In the genomic region with DNA sequence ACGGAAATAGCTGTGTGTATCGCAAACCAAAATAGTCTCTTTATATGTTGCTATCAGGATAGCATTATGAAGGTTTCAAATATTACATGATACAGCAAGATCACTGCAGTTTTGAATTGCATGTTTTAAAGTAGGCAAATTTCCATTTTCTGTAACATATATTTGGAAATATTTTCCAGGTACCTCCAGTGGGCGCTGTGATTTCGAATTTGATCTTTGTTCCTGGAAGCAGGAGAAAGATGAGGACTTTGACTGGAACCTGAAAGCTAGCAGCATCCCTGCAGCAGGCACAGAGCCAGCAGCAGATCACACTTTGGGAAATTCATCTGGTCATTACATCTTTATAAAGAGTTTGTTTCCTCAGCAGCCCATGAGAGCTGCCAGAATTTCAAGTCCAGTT, we compare ENCODE assay signal across 13 cellular contexts.
DNase-seq lines count a peak whose midpoint lies in the region; ATAC-seq, FAIRE-seq and TF ChIP-seq lines count a peak whose summit lies in the region.
"Had no signal": no experiment of that assay in that cellular context is flagged by ENCODE, and none has a peak within 500 bp of the region (broad histone marks: within the 10 kb centered on the region; RNA-seq: fewer than 3 reads in every experiment).

No MANE protein-coding gene starts in this region.

- H3K9ac ChIP-seq in HepG2 (ENCODE audit: insufficient read depth, low read depth, low read length) (no peak overlapping the region), mesenchymal stem cell (ENCODE audit: low read length) (no peak overlapping the region)

- H3K4me2 ChIP-seq in HepG2 (ENCODE audit: low read depth, low read length) (no peak overlapping the region), mesenchymal stem cell (ENCODE audit: low read length, poor library complexity, severe bottlenecking) (no peak overlapping the region)

- no peak overlapping the region for H3K4ac ChIP-seq in mesenchymal stem cell (ENCODE audit: low read depth in 1 of 2, low read length in 2 of 2)

- no peak for TF ChIP-seq EP300 in HepG2 (IDR thresholded peaks at IDR 0.05; ENCODE audit: low read depth in 2 of 2, low read length in 2 of 2)
- no peak for TF ChIP-seq EP300 in HepG2 (CRISPR knock-in tag; IDR thresholded peaks at IDR 0.05; ENCODE audit: borderline replicate concordance)

- H4K20me1 ChIP-seq in HepG2 (ENCODE audit: insufficient read depth, low read length) = no peaks in the 10 kb centered on the region

- H3K4me3 Mint-ChIP-seq in HFFc6 = no peak overlapping the region
- H3K4me3 Mint-ChIP-seq in activated T-helper 17 cell treated with anti-CD3 and anti-CD28 coated beads, Interleukin-2, amount 50 U/mL, for 72 hours = no peak overlapping the region
- H3K4me3 Mint-ChIP-seq: CD4-positive, CD25-positive, alpha-beta regulatory T cell; stimulated activated naive CD8-positive, alpha-beta T cell treated with anti-CD3 and anti-CD28 coated beads, Interleukin-15, Interleukin-2, amounts not matched to agents 100 ng/mL and 50 ng/mL, for 24 hours had no signal

- H3K4me1 ChIP-seq in HepG2 (ENCODE audit: insufficient read depth, low read length) (no peaks in the 10 kb centered on the region), mesenchymal stem cell (ENCODE audit: control insufficient read depth, insufficient read depth, low read depth, low read length) (no peaks in the 10 kb centered on the region)

- intact Hi-C loops in HepG2 (cut with micrococcal nuclease; ENCODE audit: unreplicated experiment) = loop anchor here (10.0 kb wide), 1 partner anchor 437 kb away; no protein-coding TSS in a partner anchor

- DNase-seq in AG09319 (ENCODE audit: extremely low read depth, low read depth) (no peak), HFFc6 (no peak), brain microvascular endothelial cell (no peak), HepG2 (ENCODE audit: low spot score) (peak; percentile 4), mesenchymal stem cell (no peak), DMS114 treated with DMSO at 0.1 percent for 48 hours (lab: John Stamatoyannopoulos, UW; ENCODE audit: unreplicated experiment) (no peak)
- DNase-seq: activated CD8-positive, alpha-beta memory T cell treated with anti-CD3 and anti-CD28 coated beads, Interleukin-2, amount 50 U/mL, for 48 hours; CD4-positive, CD25-positive, alpha-beta regulatory T cell; dorsolateral prefrontal cortex; NCI-H510A treated with DMSO at 0.1 percent for 48 hours had no signal

- no peaks in the 10 kb centered on the region for H3K79me1 ChIP-seq in mesenchymal stem cell (replicated peaks; ENCODE audit: low read length, poor library complexity, severe bottlenecking)

- no peak overlapping the region for H2BK5ac ChIP-seq in mesenchymal stem cell (ENCODE audit: low read depth, low read length, poor library complexity, severe bottlenecking)

- H3K36me3 ChIP-seq in brain microvascular endothelial cell (replicated peaks) (no peaks in the 10 kb centered on the region), HepG2 (replicated peaks in 1 of 2; ENCODE audit: control insufficient read depth in 1 of 2, insufficient read depth in 2 of 2, low read length in 2 of 2) (no peaks in the 10 kb centered on the region), mesenchymal stem cell (ENCODE audit: control insufficient read depth in 1 of 2, insufficient read depth in 2 of 2, low read depth in 1 of 2, low read length in 2 of 2) (no peaks in the 10 kb centered on the region)

- no peak overlapping the region for H2BK120ac ChIP-seq in mesenchymal stem cell (ENCODE audit: low read depth, low read length)

- no peak for TF ChIP-seq RAD21 in HepG2 (CRISPR knock-in tag; IDR thresholded peaks at IDR 0.05)

- H4K8ac ChIP-seq in mesenchymal stem cell (ENCODE audit: low read length) = no peak overlapping the region

- TF ChIP-seq CTCF in AG09319 (IDR thresholded peaks at IDR 0.05; ENCODE audit: low read depth, low read length) = peak; percentile 11; the same call in 1 of the 2 replicates
- TF ChIP-seq CTCF in HFFc6 (IDR thresholded peaks at IDR 0.05) = peak; percentile 47
- peak; percentile 38 for TF ChIP-seq CTCF in brain microvascular endothelial cell (IDR thresholded peaks at IDR 0.05; ENCODE audit: low read depth, low read length, missing control alignments)
- TF ChIP-seq CTCF in HepG2 (CRISPR knock-in tag; IDR thresholded peaks at IDR 0.05) = peak; percentile 45

- no peak overlapping the region for H3K23ac ChIP-seq in mesenchymal stem cell (ENCODE audit: low read length in 2 of 2)

- no peaks in the 10 kb centered on the region for H3K4me1 Mint-ChIP-seq in HFFc6 (ENCODE audit: low read depth)
- H3K4me1 Mint-ChIP-seq in activated T-helper 17 cell treated with anti-CD3 and anti-CD28 coated beads, Interleukin-2, amount 50 U/mL, for 72 hours = no peaks in the 10 kb centered on the region
- H3K4me1 Mint-ChIP-seq: CD4-positive, CD25-positive, alpha-beta regulatory T cell had no signal

- POLR2A ChIA-PET in HepG2 (lab: Yijun Ruan, JAX) = no interaction called here

- no peak overlapping the region for H2BK15ac ChIP-seq in mesenchymal stem cell (ENCODE audit: low read depth, poor library complexity, severe bottlenecking)

- BruUV-seq in HepG2 (replicated peaks; lab: Mats Ljungman, UMichigan) = no TSS peak

- H3K27me3 ChIP-seq in brain microvascular endothelial cell (replicated peaks) (no peaks in the 10 kb centered on the region), HepG2 (ENCODE audit: control insufficient read depth in 1 of 2, insufficient read depth in 2 of 2, low read length in 2 of 2) (no peaks in the 10 kb centered on the region), mesenchymal stem cell (ENCODE audit: control insufficient read depth in 1 of 2, insufficient read depth in 1 of 2, low read length in 2 of 2) (no peaks in the 10 kb centered on the region)

- H2AFZ ChIP-seq in HepG2 (ENCODE audit: low read length) (no peak overlapping the region), mesenchymal stem cell (ENCODE audit: low read depth, low read length) (no peak overlapping the region)

- in situ Hi-C loops in brain microvascular endothelial cell (cut with HindIII; ENCODE audit: low pct_ligation_motif_present, low sequenced_read_pairs) (no loop called here), HepG2 (cut with HindIII; ENCODE audit: extremely low pct_ligation_motif_present, low pct_unique_long_range_greater_than_20kb) (no loop called here)

- no peak overlapping the region for H3K18ac ChIP-seq in mesenchymal stem cell (ENCODE audit: low read depth in 1 of 2, low read length in 2 of 2)

- no peaks in the 10 kb centered on the region for H3K79me2 ChIP-seq in HepG2 (ENCODE audit: insufficient read depth, low read length)

- H3K9me3 Mint-ChIP-seq in HFFc6 = peaks cover 8% of the 10 kb centered on the region; the same call in 1 of the 2 replicates
- peaks cover 5% of the 10 kb centered on the region for H3K9me3 Mint-ChIP-seq in activated T-helper 17 cell treated with anti-CD3 and anti-CD28 coated beads, Interleukin-2, amount 50 U/mL, for 72 hours
- H3K9me3 Mint-ChIP-seq: stimulated activated naive CD8-positive, alpha-beta T cell treated with anti-CD3 and anti-CD28 coated beads, Interleukin-15, Interleukin-2, amounts not matched to agents 100 ng/mL and 50 ng/mL, for 24 hours had no signal

- CTCF ChIA-PET in HepG2 (lab: Yijun Ruan, JAX; ENCODE audit: low intra/inter-chr PET ratio, low total read pairs) = interaction anchor here (0.6 kb wide), 1 partner anchor 441 kb away, joined by 3 read pairs; no protein-coding TSS in a partner anchor

- H2BK12ac ChIP-seq in mesenchymal stem cell (ENCODE audit: low read length in 2 of 2) = no peak overlapping the region

- H2AK5ac ChIP-seq in mesenchymal stem cell (ENCODE audit: low read length, severe bottlenecking) = no peak overlapping the region

- no peaks in the 10 kb centered on the region for H3K27me3 Mint-ChIP-seq in HFFc6 (ENCODE audit: insufficient read depth)
- H3K27me3 Mint-ChIP-seq in activated T-helper 17 cell treated with anti-CD3 and anti-CD28 coated beads, Interleukin-2, amount 50 U/mL, for 72 hours = no peaks in the 10 kb centered on the region
- H3K27me3 Mint-ChIP-seq: CD4-positive, CD25-positive, alpha-beta regulatory T cell; stimulated activated naive CD8-positive, alpha-beta T cell treated with anti-CD3 and anti-CD28 coated beads, Interleukin-15, Interleukin-2, amounts not matched to agents 100 ng/mL and 50 ng/mL, for 24 hours had no signal

- no peak for TF ChIP-seq POLR2A in HepG2 (IDR thresholded peaks at IDR 0.05; ENCODE audit: insufficient read depth in 1 of 2, low read depth in 2 of 2, low read length in 2 of 2)

- H3K27ac Mint-ChIP-seq in HFFc6 = no peak overlapping the region
- no peak overlapping the region for H3K27ac Mint-ChIP-seq in activated T-helper 17 cell treated with anti-CD3 and anti-CD28 coated beads, Interleukin-2, amount 50 U/mL, for 72 hours
- H3K27ac Mint-ChIP-seq: CD4-positive, CD25-positive, alpha-beta regulatory T cell; stimulated activated naive CD8-positive, alpha-beta T cell treated with anti-CD3 and anti-CD28 coated beads, Interleukin-15, Interleukin-2, amounts not matched to agents 100 ng/mL and 50 ng/mL, for 24 hours had no signal

- 20% methylated on average over 4 of the region's 4 CpGs for WGBS in HepG2 (ENCODE audit: low lambda C conversion rate)
- WGBS in mesenchymal stem cell = 7% methylated on average over 2 of the region's 4 CpGs

- H3K36me3 Mint-ChIP-seq in HFFc6 (ENCODE audit: low read depth) = no peaks in the 10 kb centered on the region
- H3K36me3 Mint-ChIP-seq in activated T-helper 17 cell treated with anti-CD3 and anti-CD28 coated beads, Interleukin-2, amount 50 U/mL, for 72 hours (ENCODE audit: low read depth) = no peaks in the 10 kb centered on the region
- H3K36me3 Mint-ChIP-seq: CD4-positive, CD25-positive, alpha-beta regulatory T cell had no signal

- H3K4me3 ChIP-seq in brain microvascular endothelial cell (ENCODE audit: low read depth, low read length) (no peak overlapping the region), HepG2 (replicated peaks in 1 of 3; ENCODE audit: insufficient read depth in 1 of 3, low read depth in 2 of 3, low read length in 3 of 3) (no peak overlapping the region), mesenchymal stem cell (ENCODE audit: insufficient read depth in 1 of 2, low read depth in 1 of 2, low read length in 2 of 2) (no peak overlapping the region)
- H3K4me3 ChIP-seq: dorsolateral prefrontal cortex had no signal

- H4K91ac ChIP-seq in mesenchymal stem cell (ENCODE audit: low read length) = no peak overlapping the region

- H3K27ac ChIP-seq in brain microvascular endothelial cell (no peak overlapping the region), HepG2 (ENCODE audit: extremely low read length, insufficient read depth, low read length) (no peak overlapping the region), mesenchymal stem cell (ENCODE audit: low read length, poor library complexity, severe bottlenecking) (no peak overlapping the region)
- H3K27ac ChIP-seq: dorsolateral prefrontal cortex had no signal

- ATAC-seq in HepG2 (0 out of 3 replicates have a peak, but pooled peaks have one; percentile 28), HG02981 (IDR thresholded peaks at IDR 0.05; ENCODE audit: unreplicated experiment) (no peak)
- ATAC-seq in activated T-helper 17 cell treated with anti-CD3 and anti-CD28 coated beads, Interleukin-2, amount 50 U/mL, for 72 hours (replicated peaks) = no peak

- H3K9me3 ChIP-seq in HepG2 (ENCODE audit: low read length) (no peaks in the 10 kb centered on the region), mesenchymal stem cell (ENCODE audit: control insufficient read depth, low read length) (no peaks in the 10 kb centered on the region)

- peak; percentile 34 for FAIRE-seq in HepG2 (lab: Jason Lieb, UNC)

- H3K14ac ChIP-seq in mesenchymal stem cell (ENCODE audit: low read length in 2 of 2) = no peak overlapping the region
